1 cellular context compared by ENCODE assay signal in genomic region chr19:1066251-1066747, GRCh38.
TF ChIP-seq lines count a peak whose summit lies in the region.

No MANE protein-coding gene starts in this region.

TF ChIP-seq in HCT116, 20 proteins besides CTCF, POLR2A, EP300 and RAD21:
- TF ChIP-seq CBX3 (IDR thresholded peaks at IDR 0.05; ENCODE audit: low read depth) (no peak), YY1 (IDR thresholded peaks at IDR 0.05; ENCODE audit: extremely low read depth, insufficient replicate concordance, low read depth, low read length) (no peak), MAX (IDR thresholded peaks at IDR 0.05) (no peak), POLR2AphosphoS5 (IDR thresholded peaks at IDR 0.05; ENCODE audit: low read depth, low read length) (no peak), FOSL1 (IDR thresholded peaks at IDR 0.05; ENCODE audit: low read depth) (no peak), JUND (IDR thresholded peaks at IDR 0.05) (no peak), SIN3A (IDR thresholded peaks at IDR 0.05; ENCODE audit: low read depth) (no peak), CEBPB (IDR thresholded peaks at IDR 0.05; ENCODE audit: low read depth) (no peak), EZH2 (IDR thresholded peaks at IDR 0.05) (no peak), ELF1 (IDR thresholded peaks at IDR 0.05; ENCODE audit: borderline replicate concordance, low read depth) (no peak), EZH2phosphoT487 (IDR thresholded peaks at IDR 0.05; ENCODE audit: borderline replicate concordance) (no peak), SP1 (IDR thresholded peaks at IDR 0.05; ENCODE audit: low read depth) (no peak), SRF (IDR thresholded peaks at IDR 0.05; ENCODE audit: low read depth) (no peak), EGR1 (IDR thresholded peaks at IDR 0.05; ENCODE audit: low read depth) (no peak)
- TF ChIP-seq, protein P1, sequence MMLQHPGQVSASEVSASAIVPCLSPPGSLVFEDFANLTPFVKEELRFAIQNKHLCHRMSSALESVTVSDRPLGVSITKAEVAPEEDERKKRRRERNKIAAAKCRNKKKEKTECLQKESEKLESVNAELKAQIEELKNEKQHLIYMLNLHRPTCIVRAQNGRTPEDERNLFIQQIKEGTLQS (IDR thresholded peaks at IDR 0.05), result no peak
- TF ChIP-seq, protein P2, sequence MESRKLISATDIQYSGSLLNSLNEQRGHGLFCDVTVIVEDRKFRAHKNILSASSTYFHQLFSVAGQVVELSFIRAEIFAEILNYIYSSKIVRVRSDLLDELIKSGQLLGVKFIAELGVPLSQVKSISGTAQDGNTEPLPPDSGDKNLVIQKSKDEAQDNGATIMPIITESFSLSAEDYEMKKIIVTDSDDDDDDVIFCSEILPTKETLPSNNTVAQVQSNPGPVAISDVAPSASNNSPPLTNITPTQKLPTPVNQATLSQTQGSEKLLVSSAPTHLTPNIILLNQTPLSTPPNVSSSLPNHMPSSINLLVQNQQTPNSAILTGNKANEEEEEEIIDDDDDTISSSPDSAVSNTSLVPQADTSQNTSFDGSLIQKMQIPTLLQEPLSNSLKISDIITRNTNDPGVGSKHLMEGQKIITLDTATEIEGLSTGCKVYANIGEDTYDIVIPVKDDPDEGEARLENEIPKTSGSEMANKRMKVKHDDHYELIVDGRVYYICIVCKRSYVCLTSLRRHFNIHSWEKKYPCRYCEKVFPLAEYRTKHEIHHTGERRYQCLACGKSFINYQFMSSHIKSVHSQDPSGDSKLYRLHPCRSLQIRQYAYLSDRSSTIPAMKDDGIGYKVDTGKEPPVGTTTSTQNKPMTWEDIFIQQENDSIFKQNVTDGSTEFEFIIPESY (IDR thresholded peaks at IDR 0.05; ENCODE audit: extremely low read depth, insufficient replicate concordance, low read length), result no peak
- TF ChIP-seq, protein P3, sequence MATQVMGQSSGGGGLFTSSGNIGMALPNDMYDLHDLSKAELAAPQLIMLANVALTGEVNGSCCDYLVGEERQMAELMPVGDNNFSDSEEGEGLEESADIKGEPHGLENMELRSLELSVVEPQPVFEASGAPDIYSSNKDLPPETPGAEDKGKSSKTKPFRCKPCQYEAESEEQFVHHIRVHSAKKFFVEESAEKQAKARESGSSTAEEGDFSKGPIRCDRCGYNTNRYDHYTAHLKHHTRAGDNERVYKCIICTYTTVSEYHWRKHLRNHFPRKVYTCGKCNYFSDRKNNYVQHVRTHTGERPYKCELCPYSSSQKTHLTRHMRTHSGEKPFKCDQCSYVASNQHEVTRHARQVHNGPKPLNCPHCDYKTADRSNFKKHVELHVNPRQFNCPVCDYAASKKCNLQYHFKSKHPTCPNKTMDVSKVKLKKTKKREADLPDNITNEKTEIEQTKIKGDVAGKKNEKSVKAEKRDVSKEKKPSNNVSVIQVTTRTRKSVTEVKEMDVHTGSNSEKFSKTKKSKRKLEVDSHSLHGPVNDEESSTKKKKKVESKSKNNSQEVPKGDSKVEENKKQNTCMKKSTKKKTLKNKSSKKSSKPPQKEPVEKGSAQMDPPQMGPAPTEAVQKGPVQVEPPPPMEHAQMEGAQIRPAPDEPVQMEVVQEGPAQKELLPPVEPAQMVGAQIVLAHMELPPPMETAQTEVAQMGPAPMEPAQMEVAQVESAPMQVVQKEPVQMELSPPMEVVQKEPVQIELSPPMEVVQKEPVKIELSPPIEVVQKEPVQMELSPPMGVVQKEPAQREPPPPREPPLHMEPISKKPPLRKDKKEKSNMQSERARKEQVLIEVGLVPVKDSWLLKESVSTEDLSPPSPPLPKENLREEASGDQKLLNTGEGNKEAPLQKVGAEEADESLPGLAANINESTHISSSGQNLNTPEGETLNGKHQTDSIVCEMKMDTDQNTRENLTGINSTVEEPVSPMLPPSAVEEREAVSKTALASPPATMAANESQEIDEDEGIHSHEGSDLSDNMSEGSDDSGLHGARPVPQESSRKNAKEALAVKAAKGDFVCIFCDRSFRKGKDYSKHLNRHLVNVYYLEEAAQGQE (IDR thresholded peaks at IDR 0.05; ENCODE audit: low read depth), result no peak
